ENCODE assay signal across 8 cellular contexts in genomic region chr4:97037406-97038145, GRCh38.
DNase-seq lines count a peak whose midpoint lies in the region; ATAC-seq and TF ChIP-seq lines count a peak whose summit lies in the region.
"Not testable (repeated sequence)": the region's sequence is repeated elsewhere in the genome, so short reads cannot be mapped to it uniquely, and the experiment has no call there.

No MANE protein-coding gene starts in this region.

- H3K4me1 ChIP-seq in GM23338 (ENCODE audit: insufficient read depth); endodermal cell (ENCODE audit: control insufficient read depth, insufficient read depth, low read length); smooth muscle cell (ENCODE audit: low read depth): not testable (repeated sequence)

- H3K9me3 ChIP-seq in endodermal cell (ENCODE audit: control insufficient read depth, low read length); smooth muscle cell (replicated peaks; ENCODE audit: low read depth): not testable (repeated sequence)

- not testable (repeated sequence) for H3K27me3 ChIP-seq in GM23338 (ENCODE audit: insufficient read depth); endodermal cell (ENCODE audit: control insufficient read depth, insufficient read depth, low read length, poor library complexity, severe bottlenecking); smooth muscle cell (ENCODE audit: low read depth)

- peak; percentile 96 for ATAC-seq in GM23338

- H2AFZ ChIP-seq in GM23338, result peak overlapping the region; percentile 87
- peak overlapping the region; percentile 37 for H2AFZ ChIP-seq in smooth muscle cell (ENCODE audit: low read depth)

- H3K9me3 Mint-ChIP-seq in GM23338, endodermal cell: not testable (repeated sequence)

- not testable (repeated sequence) for TF ChIP-seq RAD21 in Ishikawa (IDR thresholded peaks at IDR 0.05; ENCODE audit: low read depth)

- H3K27ac ChIP-seq in GM23338 (ENCODE audit: low read depth); endodermal cell (ENCODE audit: low read depth, low read length); smooth muscle cell (ENCODE audit: low read depth): not testable (repeated sequence)

- not testable (repeated sequence) for H3K27me3 Mint-ChIP-seq in GM23338 (ENCODE audit: insufficient read depth, low read depth, poor library complexity); endodermal cell (ENCODE audit: insufficient read depth)

- not testable (repeated sequence) for H3K9ac ChIP-seq in endodermal cell (ENCODE audit: extremely low read depth, low read length, poor library complexity, severe bottlenecking); smooth muscle cell (ENCODE audit: low read depth)

- peak; percentile 56; the same call in 1 of the 2 replicates for TF ChIP-seq EP300 in Ishikawa (IDR thresholded peaks at IDR 0.05; ENCODE audit: borderline replicate concordance)

- not testable (repeated sequence) for TF ChIP-seq CTCF in GM23338 (conservative IDR thresholded peaks at IDR 0.05; ENCODE audit: low read depth in 2 of 2); endodermal cell (conservative IDR thresholded peaks at IDR 0.05); smooth muscle cell (IDR thresholded peaks at IDR 0.05; ENCODE audit: borderline replicate concordance, insufficient read depth, poor library complexity, severe bottlenecking)

- not testable (repeated sequence) for H4K20me1 ChIP-seq in GM23338 (replicated peaks; ENCODE audit: insufficient read depth); smooth muscle cell (ENCODE audit: low read depth)

- not testable (repeated sequence) for H3F3A ChIP-seq in GM23338 (replicated peaks; ENCODE audit: low read depth); smooth muscle cell (ENCODE audit: low read depth)

- H3K4me3 ChIP-seq in GM23338; endodermal cell (ENCODE audit: low read length); smooth muscle cell: not testable (repeated sequence)

- peak; percentile 56 for DNase-seq in GM23338 (ENCODE audit: low spot score)
- DNase-seq in NCI-H510A treated with DMSO at 0.1 percent for 48 hours (lab: John Stamatoyannopoulos, UW), result peak; percentile 4
- peak; percentile 73 for DNase-seq in SK-N-DZ (ENCODE audit: low spot score)
- DNase-seq in endodermal cell, result peak; percentile 93
- DNase-seq in iPS-NIHi7 (ENCODE audit: extremely low spot score), result peak; percentile 37
- DNase-seq in myocyte (ENCODE audit: low read depth), result peak; percentile 65
- not testable (repeated sequence) for DNase-seq in smooth muscle cell (lab: John Stamatoyannopoulos, UW; ENCODE audit: unreplicated experiment)

- not testable (repeated sequence) for H3K36me3 ChIP-seq in GM23338 (ENCODE audit: insufficient read depth); endodermal cell (ENCODE audit: control insufficient read depth, insufficient read depth, low read length); smooth muscle cell (ENCODE audit: low read depth)

- H3K4me3 Mint-ChIP-seq in GM23338, result not testable (repeated sequence)
- H3K4me3 Mint-ChIP-seq in endodermal cell, result peak overlapping the region; percentile 44

- H3K4me2 ChIP-seq in GM23338, result not testable (repeated sequence)
- peak overlapping the region; percentile 13 for H3K4me2 ChIP-seq in smooth muscle cell

- H3K9me2 ChIP-seq in GM23338 (ENCODE audit: insufficient read depth), result not testable (repeated sequence)

- not testable (repeated sequence) for H3K36me3 Mint-ChIP-seq in GM23338 (ENCODE audit: low read depth); endodermal cell (ENCODE audit: low read depth)

- H3K27ac Mint-ChIP-seq in GM23338 (peak overlapping the region; percentile 77; the same call in 1 of the 2 replicates), endodermal cell (peak overlapping the region; percentile 89)

- not testable (repeated sequence) for H3K4me1 Mint-ChIP-seq in GM23338
- H3K4me1 Mint-ChIP-seq in endodermal cell, result peaks cover 10% of the 10 kb centered on the region

- 64 to 74% methylated on average over 8 to 12 of the region's 12 CpGs for WGBS in endodermal cell (ENCODE audit: insufficient coverage in 1 of 2, insufficient read length in 1 of 2), 2 experiments
- 55% methylated on average over 12 of the region's 12 CpGs for WGBS in smooth muscle cell (ENCODE audit: low lambda C conversion rate)

- H3K79me2 ChIP-seq in GM23338 (replicated peaks; ENCODE audit: insufficient read depth); smooth muscle cell (ENCODE audit: low read depth): not testable (repeated sequence)

TF ChIP-seq in Ishikawa, 13 proteins besides CTCF, POLR2A, EP300 and RAD21:
- TF ChIP-seq USF1 (IDR thresholded peaks at IDR 0.05) (0 out of 2 replicates have a peak, but pooled peaks have one; percentile 20), YY1 (IDR thresholded peaks at IDR 0.05; ENCODE audit: low read depth) (peak; percentile 60; the same call in 1 of the 2 replicates), NFIC (IDR thresholded peaks at IDR 0.05) (peak; percentile 25; the same call in 1 of the 2 replicates), TCF12 (IDR thresholded peaks at IDR 0.05; ENCODE audit: low read depth) (0 out of 2 replicates have a peak, but pooled peaks have one; percentile 52), EGR1 (IDR thresholded peaks at IDR 0.05) (peak; percentile 9; the same call in 1 of the 2 replicates), TEAD4 (IDR thresholded peaks at IDR 0.05) (peak; percentile 18; the same call in 1 of the 2 replicates), TAF1 (IDR thresholded peaks at IDR 0.05; ENCODE audit: low read depth) (0 out of 2 replicates have a peak, but pooled peaks have one; percentile 26)
